In the genomic region with DNA sequence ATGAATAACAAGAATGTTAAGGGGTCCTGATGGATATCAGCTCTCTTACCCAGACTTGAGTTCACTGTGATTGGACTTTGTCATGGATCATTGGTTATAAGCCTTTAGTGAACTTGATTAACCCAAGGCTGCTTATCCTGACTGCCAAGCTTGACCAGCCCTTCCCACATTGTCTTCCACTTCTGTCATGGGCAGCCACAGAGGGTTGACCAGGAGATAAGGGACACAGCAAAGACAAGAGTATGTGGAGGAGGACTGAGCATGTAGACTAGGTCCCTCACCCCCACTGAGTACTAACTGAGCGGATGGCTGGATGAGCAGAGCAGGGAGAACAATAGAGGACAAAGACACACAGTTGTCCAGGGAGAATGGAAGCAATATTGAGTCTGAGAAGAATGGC, we compare ENCODE assay signal across 25 cellular contexts. TPM values are rescaled to one million over a fixed set of nuclear protein-coding genes. Genes with fewer than 3 reads are reported as not detected.
"Had no signal": no experiment of that assay in that cellular context is flagged by ENCODE, and none has a peak within 500 bp of the region (broad histone marks: within the 10 kb centered on the region; RNA-seq: fewer than 3 reads in every experiment).

No MANE protein-coding gene starts in this region.

- H3K4me1 Mint-ChIP-seq: mesothelial cell of epicardium; naive B cell; natural killer cell; nephron progenitor cell; stimulated activated memory B cell treated with anti-CD40 and anti-IgM and Interleukin-4, amounts not matched to agents 10 μg/mL and 1 μg/mL and 100 μg/mL, for 72 hours had no signal

- H3K36me3 ChIP-seq: heart right ventricle, left ventricle myocardium inferior, ovary, prostate gland, spleen, suprapubic skin, thoracic aorta, upper lobe of right lung had no signal

- H3K27me3 ChIP-seq: hepatocyte, ovary, suprapubic skin, tibial artery, upper lobe of right lung had no signal

- H3K9me3 ChIP-seq: heart right ventricle, left ventricle myocardium inferior, ovary, prostate gland, spleen, suprapubic skin, thoracic aorta, tibial artery, upper lobe of right lung had no signal

- H3K27ac ChIP-seq: heart right ventricle, hepatocyte, left ventricle myocardium inferior, ovary, prostate gland, spleen, suprapubic skin, thoracic aorta, tibial artery, upper lobe of right lung had no signal

- H2AFZ ChIP-seq: hepatocyte had no signal

- H3K79me2 ChIP-seq: hepatocyte had no signal

- H3K9me3 Mint-ChIP-seq: mesothelial cell of epicardium; natural killer cell; nephron progenitor cell; stimulated activated memory B cell treated with anti-CD40 and anti-IgM and Interleukin-4, amounts not matched to agents 10 μg/mL and 1 μg/mL and 100 μg/mL, for 72 hours had no signal

- H3K36me3 Mint-ChIP-seq: naive B cell; natural killer cell; stimulated activated memory B cell treated with anti-CD40 and anti-IgM and Interleukin-4, amounts not matched to agents 10 μg/mL and 1 μg/mL and 100 μg/mL, for 72 hours had no signal

- H3K27ac Mint-ChIP-seq: mesothelial cell of epicardium; naive B cell; natural killer cell; stimulated activated memory B cell treated with anti-CD40 and anti-IgM and Interleukin-4, amounts not matched to agents 10 μg/mL and 1 μg/mL and 100 μg/mL, for 72 hours had no signal

- H3K4me3 Mint-ChIP-seq: mesothelial cell of epicardium; naive B cell; natural killer cell; nephron progenitor cell; stimulated activated memory B cell treated with anti-CD40 and anti-IgM and Interleukin-4, amounts not matched to agents 10 μg/mL and 1 μg/mL and 100 μg/mL, for 72 hours had no signal

- ATAC-seq: heart right ventricle; natural killer cell; right cardiac atrium; sciatic nerve; stimulated activated memory B cell treated with anti-CD40 and anti-IgM and Interleukin-4, amounts not matched to agents 10 μg/mL and 1 μg/mL and 100 μg/mL, for 72 hours had no signal

- H3K4me3 ChIP-seq: heart right ventricle, hepatocyte, left ventricle myocardium inferior, lung, ovary, prostate gland, spleen, suprapubic skin, thoracic aorta, tibial artery, upper lobe of right lung had no signal

- DNase-seq: heart right ventricle; left ventricle myocardium inferior; naive B cell; natural killer cell; nephron progenitor cell; ovary; posterior cingulate gyrus; retina; right cardiac atrium; small intestine; spleen; stimulated activated CD4-positive, alpha-beta T cell treated with anti-CD3 and anti-CD28 coated beads, Interleukin-4, amount 100 ng/mL, for 24 hours; stimulated activated naive CD4-positive, alpha-beta T cell treated with Interleukin-2 at 50 U/mL for 16 hours; tibial artery; trophoblast cell; upper lobe of right lung had no signal

- H3K4me2 ChIP-seq: hepatocyte had no signal

- H3K4me1 ChIP-seq: heart right ventricle, left ventricle myocardium inferior, prostate gland, spleen, suprapubic skin, tibial artery, upper lobe of right lung had no signal

RNA-seq across cellular contexts. Expression of a gene that starts 52.5 kb away (rescaled TPM):
- total RNA-seq: mononuclear cell, natural killer cell had no signal
